23 cellular contexts compared by ENCODE assay signal in genomic region chr1:60571811-60572210, GRCh38.
DNase-seq lines count a peak whose midpoint lies in the region; ATAC-seq, FAIRE-seq and TF ChIP-seq lines count a peak whose summit lies in the region.
"Had no signal": no experiment of that assay in that cellular context is flagged by ENCODE, and none has a peak within 500 bp of the region (broad histone marks: within the 10 kb centered on the region; RNA-seq: fewer than 3 reads in every experiment).

No MANE protein-coding gene starts in this region.

- H3K27me3 Mint-ChIP-seq in neural crest cell (ENCODE audit: low read depth): no peaks in the 10 kb centered on the region
- H3K27me3 Mint-ChIP-seq: activated naive CD8-positive, alpha-beta T cell treated with anti-CD3 and anti-CD28 coated beads, Interleukin-2, amount 10 ng/mL, durations not matched to agents 7 days and 5 days; CD4-positive, CD25-positive, alpha-beta regulatory T cell; stimulated activated naive CD8-positive, alpha-beta T cell treated with anti-CD3 and anti-CD28 coated beads, Interleukin-15, amount 100 ng/mL, for 72 hours had no signal

- no peaks in the 10 kb centered on the region for H3K27me3 ChIP-seq in RWPE2 (ENCODE audit: insufficient read depth, poor library complexity, severe bottlenecking)
- H3K27me3 ChIP-seq in HepG2 (ENCODE audit: control insufficient read depth in 1 of 2, insufficient read depth in 2 of 2, low read length in 2 of 2): no peaks in the 10 kb centered on the region
- no peaks in the 10 kb centered on the region for H3K27me3 ChIP-seq in Karpas-422 (ENCODE audit: low read length)
- H3K27me3 ChIP-seq in SJCRH30: no peaks in the 10 kb centered on the region
- H3K27me3 ChIP-seq: esophagus squamous epithelium had no signal

- in situ Hi-C loops in HepG2 (cut with HindIII; ENCODE audit: extremely low pct_ligation_motif_present, low pct_unique_long_range_greater_than_20kb): no loop called here

- H3K4me1 ChIP-seq in RWPE2 (ENCODE audit: insufficient read depth, poor library complexity, severe bottlenecking) (peaks cover 43% of the 10 kb centered on the region), HepG2 (ENCODE audit: insufficient read depth, low read length) (0 out of 2 replicates have a peak, but pooled peaks cover 11% of the 10 kb centered on the region), Karpas-422 (ENCODE audit: low read length) (no peaks in the 10 kb centered on the region), SJCRH30 (peaks cover 5% of the 10 kb centered on the region; the same call in 1 of the 2 replicates)
- H3K4me1 ChIP-seq: lower lobe of right lung had no signal

- no peak overlapping the region for H2AFZ ChIP-seq in HepG2 (ENCODE audit: low read length)
- no peak overlapping the region for H2AFZ ChIP-seq in Karpas-422 (ENCODE audit: low read length)

- DNase-seq in AG09319 (ENCODE audit: extremely low read depth, low read depth): peak; percentile 56
- DNase-seq in RWPE2 (ENCODE audit: low spot score): no peak
- peak; percentile 64 for DNase-seq in epithelial cell of esophagus (ENCODE audit: low read depth)
- DNase-seq in neural crest cell (ENCODE audit: low read depth, low spot score): no peak
- DNase-seq in HepG2 (ENCODE audit: low spot score): no peak
- no peak for DNase-seq in stimulated activated CD4-positive, alpha-beta T cell treated with anti-CD3 and anti-CD28 coated beads, Interleukin-2, amount 100 ng/mL, for 48 hours
- no peak for DNase-seq in Karpas-422
- no peak for DNase-seq in SJCRH30
- DNase-seq: ACHN; activated CD8-positive, alpha-beta memory T cell treated with anti-CD3 and anti-CD28 coated beads for 24 hours; activated naive CD8-positive, alpha-beta T cell treated with anti-CD3 and anti-CD28 coated beads, Interleukin-2, amount 10 ng/mL, durations not matched to agents 7 days and 5 days; CD4-positive, CD25-positive, alpha-beta regulatory T cell; effector CD8-positive, alpha-beta T cell; esophagus squamous epithelium; lower lobe of right lung; stimulated activated CD4-positive, alpha-beta T cell treated with anti-CD3 and anti-CD28 coated beads, Interleukin-1b, Interleukin-23, amount 100 ng/mL, for 48 hours; stimulated activated naive CD8-positive, alpha-beta T cell treated with anti-CD3 and anti-CD28 coated beads, Interleukin-15, amount 100 ng/mL, for 72 hours had no signal

- peak overlapping the region; percentile 53 for H3K27ac Mint-ChIP-seq in neural crest cell (ENCODE audit: unreplicated experiment)
- H3K27ac Mint-ChIP-seq: activated naive CD8-positive, alpha-beta T cell treated with anti-CD3 and anti-CD28 coated beads, Interleukin-2, amount 10 ng/mL, durations not matched to agents 7 days and 5 days; CD4-positive, CD25-positive, alpha-beta regulatory T cell; IgD-negative memory B cell; stimulated activated naive CD8-positive, alpha-beta T cell treated with anti-CD3 and anti-CD28 coated beads, Interleukin-15, amount 100 ng/mL, for 72 hours had no signal

- ATAC-seq in RWPE2 (ENCODE audit: low read depth): no peak
- no peak for ATAC-seq in HepG2
- ATAC-seq: lower lobe of right lung; Panc1; sciatic nerve; stimulated activated naive CD8-positive, alpha-beta T cell treated with anti-CD3 and anti-CD28 coated beads, Interleukin-15, amount 100 ng/mL, for 72 hours had no signal

- peaks cover 2% of the 10 kb centered on the region for H3K9me3 Mint-ChIP-seq in neural crest cell
- H3K9me3 Mint-ChIP-seq: activated naive CD8-positive, alpha-beta T cell treated with anti-CD3 and anti-CD28 coated beads, Interleukin-2, amount 10 ng/mL, durations not matched to agents 7 days and 5 days; stimulated activated naive CD8-positive, alpha-beta T cell treated with anti-CD3 and anti-CD28 coated beads, Interleukin-15, amount 100 ng/mL, for 72 hours had no signal

- no peaks in the 10 kb centered on the region for H3K9me2 ChIP-seq in Karpas-422 (replicated peaks; ENCODE audit: insufficient read depth, low read length)

- H3K9ac ChIP-seq in HepG2 (ENCODE audit: insufficient read depth, low read depth, low read length) (no peak overlapping the region), Karpas-422 (ENCODE audit: low read length) (no peak overlapping the region)

- no peaks in the 10 kb centered on the region for H3K79me2 ChIP-seq in HepG2 (ENCODE audit: insufficient read depth, low read length)
- H3K79me2 ChIP-seq in Karpas-422 (ENCODE audit: low read length): no peaks in the 10 kb centered on the region

- no peak overlapping the region for H3K4me3 ChIP-seq in RWPE2 (ENCODE audit: severe bottlenecking)
- H3K4me3 ChIP-seq in epithelial cell of esophagus (ENCODE audit: low read length): no peak overlapping the region
- H3K4me3 ChIP-seq in HepG2 (replicated peaks in 1 of 3; ENCODE audit: insufficient read depth in 1 of 3, low read depth in 2 of 3, low read length in 3 of 3): no peak overlapping the region
- no peak overlapping the region for H3K4me3 ChIP-seq in Karpas-422 (ENCODE audit: low read length)
- H3K4me3 ChIP-seq in SJCRH30: no peak overlapping the region
- H3K4me3 ChIP-seq: esophagus squamous epithelium, lower lobe of right lung, SK-N-MC had no signal

- WGBS in HepG2 (ENCODE audit: low lambda C conversion rate): 0% methylated on average over 1 of the region's 1 CpG

- H3K4me2 ChIP-seq in HepG2 (ENCODE audit: low read depth, low read length) (no peak overlapping the region), Karpas-422 (ENCODE audit: low read depth, low read length, poor library complexity, severe bottlenecking) (no peak overlapping the region)

- H3K36me3 Mint-ChIP-seq in neural crest cell (ENCODE audit: low read depth): peaks cover 4% of the 10 kb centered on the region
- H3K36me3 Mint-ChIP-seq: activated naive CD8-positive, alpha-beta T cell treated with anti-CD3 and anti-CD28 coated beads, Interleukin-2, amount 10 ng/mL, durations not matched to agents 7 days and 5 days; CD4-positive, CD25-positive, alpha-beta regulatory T cell; IgD-negative memory B cell had no signal

- H4K20me1 ChIP-seq in HepG2 (ENCODE audit: insufficient read depth, low read length) (no peaks in the 10 kb centered on the region), Karpas-422 (ENCODE audit: insufficient read depth, low read depth, low read length) (no peaks in the 10 kb centered on the region)

- H3K36me3 ChIP-seq in RWPE2 (ENCODE audit: low read depth) (no peaks in the 10 kb centered on the region), HepG2 (replicated peaks in 1 of 2; ENCODE audit: control insufficient read depth in 1 of 2, insufficient read depth in 2 of 2, low read length in 2 of 2) (no peaks in the 10 kb centered on the region), Karpas-422 (ENCODE audit: insufficient read depth, low read length) (no peaks in the 10 kb centered on the region), SJCRH30 (no peaks in the 10 kb centered on the region)
- H3K36me3 ChIP-seq: esophagus squamous epithelium, lower lobe of right lung had no signal

- H3K27ac ChIP-seq in RWPE2 (ENCODE audit: poor library complexity, severe bottlenecking) (peak overlapping the region; percentile 93), HepG2 (ENCODE audit: extremely low read length, insufficient read depth, low read length) (no peak overlapping the region), Karpas-422 (ENCODE audit: low read length) (no peak overlapping the region), SJCRH30 (no peak overlapping the region)
- H3K27ac ChIP-seq: esophagus squamous epithelium, lower lobe of right lung, SK-N-MC had no signal

- peaks cover 20% of the 10 kb centered on the region for H3K4me1 Mint-ChIP-seq in neural crest cell
- H3K4me1 Mint-ChIP-seq: activated naive CD8-positive, alpha-beta T cell treated with anti-CD3 and anti-CD28 coated beads, Interleukin-2, amount 10 ng/mL, durations not matched to agents 7 days and 5 days; CD4-positive, CD25-positive, alpha-beta regulatory T cell; central memory CD8-positive, alpha-beta T cell; IgD-negative memory B cell; stimulated activated naive CD8-positive, alpha-beta T cell treated with anti-CD3 and anti-CD28 coated beads, Interleukin-15, amount 100 ng/mL, for 72 hours had no signal

- no peak for TF ChIP-seq RAD21 in HepG2 (CRISPR knock-in tag; IDR thresholded peaks at IDR 0.05)

- TF ChIP-seq CTCF in AG09319 (IDR thresholded peaks at IDR 0.05; ENCODE audit: low read depth, low read length) (no peak), RWPE2 (IDR thresholded peaks at IDR 0.05; ENCODE audit: poor library complexity, severe bottlenecking) (no peak), epithelial cell of esophagus (IDR thresholded peaks at IDR 0.05; ENCODE audit: insufficient read depth, low read depth, low read length, missing control alignments) (no peak), neural crest cell (conservative IDR thresholded peaks at IDR 0.05) (no peak), HepG2 (CRISPR knock-in tag; IDR thresholded peaks at IDR 0.05) (no peak)

- H3K4me3 Mint-ChIP-seq in neural crest cell: no peak overlapping the region
- H3K4me3 Mint-ChIP-seq: activated naive CD8-positive, alpha-beta T cell treated with anti-CD3 and anti-CD28 coated beads, Interleukin-2, amount 10 ng/mL, durations not matched to agents 7 days and 5 days; CD4-positive, CD25-positive, alpha-beta regulatory T cell; central memory CD8-positive, alpha-beta T cell; IgD-negative memory B cell; stimulated activated naive CD8-positive, alpha-beta T cell treated with anti-CD3 and anti-CD28 coated beads, Interleukin-15, amount 100 ng/mL, for 72 hours had no signal

- no peaks in the 10 kb centered on the region for H3K9me3 ChIP-seq in RWPE2 (ENCODE audit: severe bottlenecking)
- H3K9me3 ChIP-seq in HepG2 (ENCODE audit: low read length): no peaks in the 10 kb centered on the region
- no peaks in the 10 kb centered on the region for H3K9me3 ChIP-seq in Karpas-422 (ENCODE audit: low read length)
- no peaks in the 10 kb centered on the region for H3K9me3 ChIP-seq in SJCRH30 (replicated peaks)
- H3K9me3 ChIP-seq: esophagus squamous epithelium, lower lobe of right lung had no signal

- POLR2A ChIA-PET in HepG2 (lab: Yijun Ruan, JAX): no interaction called here

- TF ChIP-seq POLR2A in HepG2 (IDR thresholded peaks at IDR 0.05; ENCODE audit: insufficient read depth in 1 of 2, low read depth in 2 of 2, low read length in 2 of 2): no peak

- no peak for FAIRE-seq in HepG2 (lab: Jason Lieb, UNC)
- FAIRE-seq: GM12892 had no signal

- intact Hi-C loops in HepG2 (cut with micrococcal nuclease; ENCODE audit: unreplicated experiment): no loop called here

- TF ChIP-seq EP300 in HepG2 (IDR thresholded peaks at IDR 0.05; ENCODE audit: low read depth in 2 of 2, low read length in 2 of 2) (no peak), HepG2 (CRISPR knock-in tag; IDR thresholded peaks at IDR 0.05; ENCODE audit: borderline replicate concordance) (no peak)

- CTCF ChIA-PET in HepG2 (lab: Yijun Ruan, JAX; ENCODE audit: low intra/inter-chr PET ratio, low total read pairs): no interaction called here

- BruUV-seq in HepG2 (replicated peaks; lab: Mats Ljungman, UMichigan): no TSS peak

TF ChIP-seq in HepG2, 621 proteins besides CTCF, POLR2A, EP300 and RAD21 (continues in another document):
- TF ChIP-seq ZFP62 (CRISPR knock-in tag; IDR thresholded peaks at IDR 0.05): no peak
- TF ChIP-seq ZNF543 (CRISPR knock-in tag; IDR thresholded peaks at IDR 0.05): no peak

Comparison
In these comparisons a context has a peak if more than half of its experiments do, and no peak if none do; other contexts are left out.
1. DNase-seq: peak in AG09319 (single experiment) and epithelial cell of esophagus (single experiment); none in RWPE2 (single experiment), neural crest cell (single experiment), HepG2 (single experiment), stimulated activated CD4-positive, alpha-beta T cell treated with anti-CD3 and anti-CD28 coated beads, Interleukin-2, amount 100 ng/mL, for 48 hours (0 of 2), Karpas-422 (single experiment) and SJCRH30 (0 of 2).